In genomic region chr10:133142523-133143199, GRCh38 we compare ENCODE assay signal across 1 cellular context.
TF ChIP-seq lines count a peak whose summit lies in the region.

No MANE protein-coding gene starts in this region.

TF ChIP-seq in H1, 55 proteins besides CTCF, POLR2A, EP300 and RAD21 (continued from another document):
- no peak for TF ChIP-seq RXRA (IDR thresholded peaks at IDR 0.05; ENCODE audit: insufficient read depth, low read depth, low read length)
- no peak for TF ChIP-seq E2F6 (IDR thresholded peaks at IDR 0.05)
- no peak for TF ChIP-seq NANOG (IDR thresholded peaks at IDR 0.05; ENCODE audit: insufficient read depth, low read depth, low read length, poor library complexity, severe bottlenecking)
- TF ChIP-seq MAFK (IDR thresholded peaks at IDR 0.05; ENCODE audit: low read depth, low read length): no peak
- TF ChIP-seq EZH2 (IDR thresholded peaks at IDR 0.05; ENCODE audit: low read depth, low read length, severe bottlenecking): no peak
- no peak for TF ChIP-seq CEBPB (IDR thresholded peaks at IDR 0.05; ENCODE audit: low read depth, low read length)
- TF ChIP-seq CHD1 (IDR thresholded peaks at IDR 0.05; ENCODE audit: low read depth, low read length): no peak
- TF ChIP-seq RNF2 (IDR thresholded peaks at IDR 0.05; ENCODE audit: borderline replicate concordance, low read depth, low read length, missing control alignments, poor library complexity, severe bottlenecking): no peak
- no peak for TF ChIP-seq HDAC2 (IDR thresholded peaks at IDR 0.05; ENCODE audit: borderline replicate concordance in 1 of 2, low read depth in 2 of 2, low read length in 2 of 2)
- TF ChIP-seq KDM1A (IDR thresholded peaks at IDR 0.05; ENCODE audit: borderline replicate concordance, low read length): no peak
- no peak for TF ChIP-seq SIRT6 (IDR thresholded peaks at IDR 0.05; ENCODE audit: low read length)
TF ChIP-seq in H1: peak in this region for 0.
